Comparison of ENCODE assay signal across 8 cellular contexts in the genomic region with DNA sequence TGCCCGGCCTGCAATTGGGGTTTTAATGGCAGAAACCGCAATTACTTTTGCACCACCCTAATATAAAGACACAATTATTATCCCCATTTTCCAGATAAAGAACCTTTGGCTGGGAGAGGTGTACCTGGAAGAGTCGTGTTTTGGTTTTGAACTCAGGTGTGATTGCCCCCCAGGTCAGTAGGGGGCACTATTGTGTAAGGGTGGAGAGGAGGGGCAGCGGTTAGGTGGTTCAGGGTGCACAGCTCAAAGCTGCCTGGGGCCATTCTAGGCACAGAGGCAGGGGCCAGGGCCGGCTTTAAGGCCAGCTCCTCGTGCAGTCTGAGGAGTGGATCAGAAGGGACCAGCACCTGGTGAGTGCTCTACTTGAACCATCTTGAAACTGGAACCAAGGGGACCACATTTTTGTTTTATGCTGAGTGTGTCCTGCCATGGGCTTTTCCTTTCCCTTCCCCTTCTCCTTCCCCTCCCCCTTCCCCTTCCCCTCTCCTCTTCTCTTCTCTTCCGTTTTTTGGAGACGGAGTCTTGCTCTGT. TPM values are rescaled to one million over a fixed set of nuclear protein-coding genes. Genes with fewer than 3 reads are reported as not detected.
DNase-seq lines count a peak whose midpoint lies in the region; ATAC-seq, FAIRE-seq and TF ChIP-seq lines count a peak whose summit lies in the region.

No MANE protein-coding gene starts in this region.

- no peaks in the 10 kb centered on the region for H3K27me3 Mint-ChIP-seq in T-helper 1 cell treated with Interleukin-12 subunit alpha and Interleukin-12 subunit beta and Interleukin-4 antibody, amounts not matched to agents 30 μg/mL and 1 μg/mL, for 36 hours (ENCODE audit: low read depth)

- TF ChIP-seq CTCF in astrocyte of the cerebellum (IDR thresholded peaks at IDR 0.05; ENCODE audit: low read depth, low read length, missing control alignments) (peak; percentile 76), kidney (IDR thresholded peaks at IDR 0.05; ENCODE audit: borderline replicate concordance, extremely low read depth, insufficient read depth) (peak; percentile 79)

- H3K9ac ChIP-seq in kidney (ENCODE audit: low read length in 2 of 2): no peak overlapping the region

- H3K27ac Mint-ChIP-seq in T-helper 1 cell treated with Interleukin-12 subunit alpha and Interleukin-12 subunit beta and Interleukin-4 antibody, amounts not matched to agents 30 μg/mL and 1 μg/mL, for 36 hours: peak overlapping the region; percentile 45

- no peaks in the 10 kb centered on the region for H3K4me1 ChIP-seq in kidney (ENCODE audit: control insufficient read depth in 1 of 2, insufficient read depth in 1 of 2, low read depth in 1 of 2, low read length in 2 of 2)

- H3K27me3 ChIP-seq in MG63: no peaks in the 10 kb centered on the region

- H3K4me1 Mint-ChIP-seq in T-helper 1 cell treated with Interleukin-12 subunit alpha and Interleukin-12 subunit beta and Interleukin-4 antibody, amounts not matched to agents 30 μg/mL and 1 μg/mL, for 36 hours (ENCODE audit: low read depth): peaks cover 28% of the 10 kb centered on the region

- H3K36me3 ChIP-seq in kidney (ENCODE audit: control insufficient read depth in 1 of 2, insufficient read depth in 2 of 2, low read length in 2 of 2): no peaks in the 10 kb centered on the region
- H3K36me3 ChIP-seq in MG63: no peaks in the 10 kb centered on the region

- no peak overlapping the region for H3K27ac ChIP-seq in kidney (ENCODE audit: low read depth in 2 of 2, low read length in 2 of 2)

- no peak for FAIRE-seq in kidney (lab: Jason Lieb, UNC)

- H3K9me3 ChIP-seq in kidney (ENCODE audit: control insufficient read depth in 1 of 2, low read length in 2 of 2): no peaks in the 10 kb centered on the region
- no peaks in the 10 kb centered on the region for H3K9me3 ChIP-seq in MG63

- peak; percentile 58 for DNase-seq in GDM1 (lab: John Stamatoyannopoulos, UW)
- DNase-seq in M059J (ENCODE audit: low read depth): peak; percentile 60
- DNase-seq in astrocyte of the cerebellum (ENCODE audit: low read depth): no peak
- no peak for DNase-seq in kidney
- DNase-seq in stimulated activated CD8-positive, alpha-beta memory T cell treated with anti-CD3 and anti-CD28 coated beads, Interleukin-15, amount 100 ng/mL, for 24 hours (ENCODE audit: low read depth): peak; percentile 41
- DNase-seq in MG63: no peak

- H3K4me3 ChIP-seq in astrocyte of the cerebellum (ENCODE audit: low read depth, low read length): no peak overlapping the region
- no peak overlapping the region for H3K4me3 ChIP-seq in kidney (ENCODE audit: low read length in 2 of 2)
- H3K4me3 ChIP-seq in MG63: no peak overlapping the region

- no peak overlapping the region for H3K4me3 Mint-ChIP-seq in T-helper 1 cell treated with Interleukin-12 subunit alpha and Interleukin-12 subunit beta and Interleukin-4 antibody, amounts not matched to agents 30 μg/mL and 1 μg/mL, for 36 hours

- H3K36me3 Mint-ChIP-seq in T-helper 1 cell treated with Interleukin-12 subunit alpha and Interleukin-12 subunit beta and Interleukin-4 antibody, amounts not matched to agents 30 μg/mL and 1 μg/mL, for 36 hours (ENCODE audit: low read depth): no peaks in the 10 kb centered on the region

- no peak for ATAC-seq in GM18498 (IDR thresholded peaks at IDR 0.05; ENCODE audit: unreplicated experiment)

- no peaks in the 10 kb centered on the region for H3K9me3 Mint-ChIP-seq in T-helper 1 cell treated with Interleukin-12 subunit alpha and Interleukin-12 subunit beta and Interleukin-4 antibody, amounts not matched to agents 30 μg/mL and 1 μg/mL, for 36 hours

- intact Hi-C loops in kidney (cut with DNase I): no loop called here

- in situ Hi-C loops in astrocyte of the cerebellum (cut with HindIII; ENCODE audit: low sequenced_read_pairs): no loop called here

RNA-seq across cellular contexts. Expression of gene FCGRT, which starts 5.8 kb away (rescaled TPM):
- 40.3 and 44.5 TPM in 2 replicates for total RNA-seq in M059J (2014; rRNA removed; shearing (Covaris generic))
- 235 TPM for total RNA-seq in kidney
- 317 TPM for polyA plus RNA-seq in kidney (ENCODE audit: insufficient read depth, low read depth, low replicate concordance)
- total RNA-seq in MG63 (2014; rRNA removed; shearing (Covaris generic); ENCODE audit: low replicate concordance): 29.6 and 58.0 TPM in 2 replicates

RNA-seq across cellular contexts. Expression of gene RPS11, which starts 10.4 kb away (rescaled TPM):
- 2,832 and 3,734 TPM in 2 replicates for total RNA-seq in M059J (2014; rRNA removed; shearing (Covaris generic))
- 1,449 TPM for total RNA-seq in kidney
- 3,462 TPM for polyA plus RNA-seq in kidney (ENCODE audit: insufficient read depth, low read depth, low replicate concordance)
- 2,408 and 3,564 TPM in 2 replicates for total RNA-seq in MG63 (2014; rRNA removed; shearing (Covaris generic); ENCODE audit: low replicate concordance)

RNA-seq across cellular contexts. Expression of gene RPL13A, which starts 19.2 kb away (rescaled TPM):
- total RNA-seq in M059J (2014; rRNA removed; shearing (Covaris generic)): 1,082 and 1,258 TPM in 2 replicates
- 2,090 TPM for total RNA-seq in kidney
- polyA plus RNA-seq in kidney (ENCODE audit: insufficient read depth, low read depth, low replicate concordance): 3,309 TPM
- total RNA-seq in MG63 (2014; rRNA removed; shearing (Covaris generic); ENCODE audit: low replicate concordance): 1,730 and 3,823 TPM in 2 replicates

RNA-seq across cellular contexts. Expression of gene RCN3, which starts 21.2 kb away (rescaled TPM):
- 36.5 and 52.5 TPM in 2 replicates for total RNA-seq in M059J (2014; rRNA removed; shearing (Covaris generic))
- 18.4 TPM for total RNA-seq in kidney
- polyA plus RNA-seq in kidney (ENCODE audit: insufficient read depth, low read depth, low replicate concordance): 27.5 TPM
- total RNA-seq in MG63 (2014; rRNA removed; shearing (Covaris generic); ENCODE audit: low replicate concordance): 131 and 183 TPM in 2 replicates

RNA-seq across cellular contexts. Expression of gene FLT3LG, which starts 32.6 kb away (rescaled TPM):
- 5.2 and 17.6 TPM in 2 replicates for total RNA-seq in M059J (2014; rRNA removed; shearing (Covaris generic))
- total RNA-seq in kidney: 12.5 TPM
- polyA plus RNA-seq in kidney (ENCODE audit: insufficient read depth, low read depth, low replicate concordance): 7.4 TPM
- total RNA-seq in MG63 (2014; rRNA removed; shearing (Covaris generic); ENCODE audit: low replicate concordance): 0.25 and 5.0 TPM in 2 replicates

Comparison
In these comparisons a context has a peak if more than half of its experiments do, and no peak if none do; other contexts are left out.
1. DNase-seq: peak in GDM1 (single experiment), M059J (single experiment) and stimulated activated CD8-positive, alpha-beta memory T cell treated with anti-CD3 and anti-CD28 coated beads, Interleukin-15, amount 100 ng/mL, for 24 hours (single experiment); none in astrocyte of the cerebellum (single experiment), kidney (single experiment) and MG63 (single experiment).